In the genomic region with DNA sequence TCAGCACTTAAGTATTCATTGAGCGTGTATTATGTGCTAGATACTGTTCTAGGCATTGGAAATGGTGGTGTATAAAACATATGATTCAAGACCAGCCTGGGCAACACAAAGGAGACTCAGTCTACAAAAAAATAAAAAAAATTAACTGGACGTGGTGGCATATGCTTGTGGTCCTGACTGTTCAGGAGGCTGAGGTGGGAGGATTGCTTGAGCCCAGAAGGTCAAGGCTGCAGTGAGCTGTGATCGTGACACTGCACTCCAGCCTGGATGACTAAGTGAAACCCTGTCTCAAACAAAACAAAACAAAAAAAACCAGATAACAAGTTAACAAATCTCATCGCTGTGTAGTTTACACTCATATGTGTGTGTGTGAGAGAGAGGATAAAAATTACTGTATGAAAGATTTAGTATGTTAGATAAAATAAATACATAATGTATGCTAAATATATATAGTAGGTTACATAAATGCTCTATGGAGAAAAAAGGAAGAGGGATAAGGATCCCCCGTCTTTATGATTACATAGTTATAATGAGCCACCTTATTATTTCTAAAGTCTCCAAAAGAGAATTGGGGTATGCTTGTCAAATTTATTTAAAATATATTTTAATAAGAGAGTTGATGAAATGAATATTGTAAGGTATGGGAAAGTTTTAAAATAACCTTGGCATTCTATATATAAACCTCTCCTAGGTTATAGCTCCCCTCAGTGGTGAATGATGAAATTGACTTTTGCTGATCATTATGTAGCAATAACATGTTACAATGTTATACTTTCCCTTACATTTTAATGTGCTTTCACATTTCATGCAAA, we compare ENCODE assay signal across 8 cellular contexts.
A peak's percentile ranks its signal among the peaks of the same experiment; 100 is the strongest.
DNase-seq lines count a peak whose midpoint lies in the region; ATAC-seq, FAIRE-seq and TF ChIP-seq lines count a peak whose summit lies in the region.

No MANE protein-coding gene starts in this region.

- peak; percentile 82 for TF ChIP-seq RAD21 in HCT116 (IDR thresholded peaks at IDR 0.05; ENCODE audit: low read depth)

- H3K4me3 Mint-ChIP-seq in stimulated activated memory B cell treated with anti-CD40 and anti-IgM and Interleukin-4, amounts not matched to agents 10 μg/mL and 1 μg/mL and 100 μg/mL, for 72 hours, result no peak overlapping the region

- peaks cover 7% of the 10 kb centered on the region for H3K4me1 Mint-ChIP-seq in stimulated activated memory B cell treated with anti-CD40 and anti-IgM and Interleukin-4, amounts not matched to agents 10 μg/mL and 1 μg/mL and 100 μg/mL, for 72 hours

- H2AFZ ChIP-seq in HCT116 (ENCODE audit: low read depth, low read length, poor library complexity, severe bottlenecking), result no peak overlapping the region

- peaks cover 3% of the 10 kb centered on the region for H3K36me3 Mint-ChIP-seq in stimulated activated memory B cell treated with anti-CD40 and anti-IgM and Interleukin-4, amounts not matched to agents 10 μg/mL and 1 μg/mL and 100 μg/mL, for 72 hours

- H3K9me3 ChIP-seq in HCT116 (ENCODE audit: control insufficient read depth in 1 of 2, insufficient read depth in 1 of 2, low read depth in 1 of 2, low read length in 2 of 2), result no peaks in the 10 kb centered on the region

- H4K20me1 ChIP-seq in HCT116 (ENCODE audit: insufficient read depth), result no peaks in the 10 kb centered on the region

- RAD21 ChIA-PET in HCT116 (lab: Charles Lee; ENCODE audit: low non-redundant PET in 1 of 2, low total read pairs in 2 of 2, uncharacterized antibody in 2 of 2, unreplicated experiment in 2 of 2), result interaction anchor here (0.6 to 1.6 kb wide), 2 partner anchors 243 to 317 kb away, joined by 3 to 5 read pairs; no protein-coding TSS in a partner anchor

- peak overlapping the region; percentile 51 for H3K4me2 ChIP-seq in HCT116 (ENCODE audit: low read length)

- peak overlapping the region; percentile 77 for H3K27ac ChIP-seq in HCT116 (ENCODE audit: low read depth, low read length)

- peak; percentile 88 for ATAC-seq in HCT116
- peak; percentile 89 for ATAC-seq in left lobe of liver
- ATAC-seq in stimulated activated memory B cell treated with anti-CD40 and anti-IgM and Interleukin-4, amounts not matched to agents 10 μg/mL and 1 μg/mL and 100 μg/mL, for 72 hours, result no peak
- ATAC-seq in GM18517 (IDR thresholded peaks at IDR 0.05; ENCODE audit: unreplicated experiment), result no peak

- no peak overlapping the region for H3K27ac Mint-ChIP-seq in stimulated activated memory B cell treated with anti-CD40 and anti-IgM and Interleukin-4, amounts not matched to agents 10 μg/mL and 1 μg/mL and 100 μg/mL, for 72 hours

- H3K4me1 ChIP-seq in HCT116 (ENCODE audit: control insufficient read depth in 1 of 2, insufficient read depth in 2 of 2, low read length in 2 of 2), result peaks cover 23 to 38% of the 10 kb centered on the region in 2 experiments

- H3K9ac ChIP-seq in HCT116 (ENCODE audit: low read length), result peak overlapping the region; percentile 21; the same call in 1 of the 2 replicates

- no peaks in the 10 kb centered on the region for H3K27me3 Mint-ChIP-seq in stimulated activated memory B cell treated with anti-CD40 and anti-IgM and Interleukin-4, amounts not matched to agents 10 μg/mL and 1 μg/mL and 100 μg/mL, for 72 hours

- BruUV-seq in HCT116 (replicated peaks; lab: Mats Ljungman, UMichigan), result no TSS peak

- no peaks in the 10 kb centered on the region for H3K9me2 ChIP-seq in HCT116 (ENCODE audit: insufficient read depth)

- CTCF ChIA-PET in HCT116 (lab: Charles Lee), result interaction anchor here (0.6 to 2.4 kb wide), 12 partner anchors 9 to 317 kb away, joined by 3 to 32 read pairs (median 3); no protein-coding TSS in a partner anchor

- H3K36me3 ChIP-seq in HCT116 (ENCODE audit: control insufficient read depth in 1 of 2, insufficient read depth in 2 of 2, low read length in 2 of 2) (peaks cover 0 to 6% of the 10 kb centered on the region in 2 experiments; a peak in 1 of 4 replicates), bronchial epithelial cell (ENCODE audit: control insufficient read depth, insufficient read depth, low read length) (no peaks in the 10 kb centered on the region)

- H3K27me3 ChIP-seq in HCT116 (ENCODE audit: insufficient read depth, low read length) (no peaks in the 10 kb centered on the region), bronchial epithelial cell (ENCODE audit: control insufficient read depth, insufficient read depth, low read length) (no peaks in the 10 kb centered on the region)

- peak; percentile 6 for DNase-seq in DMS153 (lab: John Stamatoyannopoulos, UW)
- DNase-seq in HCT116 (ENCODE audit: low read depth, low spot score), result peak; percentile 49
- peak; percentile 32 for DNase-seq in NCI-H69 (lab: John Stamatoyannopoulos, UW)
- DNase-seq in bronchial epithelial cell (ENCODE audit: low read depth), result peak; percentile 63
- no peak for DNase-seq in left lobe of liver (ENCODE audit: low spot score)
- DNase-seq in activated naive CD4-positive, alpha-beta T cell (lab: John Stamatoyannopoulos, UW), result no peak

- TF ChIP-seq CTCF in HCT116 (IDR thresholded peaks at IDR 0.05 in 2 of 3, conservative IDR thresholded peaks at IDR 0.05 in 1 of 3; ENCODE audit: borderline replicate concordance in 1 of 3, insufficient read depth in 1 of 3, low read depth in 2 of 3, low read length in 2 of 3), result peak; percentile 65 to 77 (median 67)
- TF ChIP-seq CTCF in bronchial epithelial cell (IDR thresholded peaks at IDR 0.05; ENCODE audit: insufficient read depth, low read length, severe bottlenecking), result peak; percentile 39

- H3K4me3 ChIP-seq in HCT116 (replicated peaks in 1 of 2; ENCODE audit: low read depth in 1 of 2, low read length in 2 of 2), result no peak overlapping the region
- no peak overlapping the region for H3K4me3 ChIP-seq in bronchial epithelial cell (ENCODE audit: low read depth, low read length)

- FAIRE-seq in bronchial epithelial cell (lab: Jason Lieb, UNC), result no peak

- H3K79me2 ChIP-seq in HCT116 (ENCODE audit: insufficient read depth, low read length), result peaks cover 77% of the 10 kb centered on the region

- H3K9me3 Mint-ChIP-seq in stimulated activated memory B cell treated with anti-CD40 and anti-IgM and Interleukin-4, amounts not matched to agents 10 μg/mL and 1 μg/mL and 100 μg/mL, for 72 hours, result peaks cover 6% of the 10 kb centered on the region

- intact Hi-C loops in HCT116 (cut with micrococcal nuclease), result loop anchor here (1.0 to 5.0 kb wide), 5 partner anchors 67 to 856 kb away; partner anchors contain the start of gene EHBP1

- TF ChIP-seq POLR2A in HCT116 (IDR thresholded peaks at IDR 0.05; ENCODE audit: borderline replicate concordance, extremely low read depth, insufficient read depth, insufficient read length), result no peak

- POLR2A ChIA-PET in HCT116 (lab: Charles Lee), result interaction anchor here (0.6 kb wide), 1 partner anchor 237 kb away, joined by 3 read pairs; no protein-coding TSS in a partner anchor

TF ChIP-seq in HCT116, 20 proteins besides CTCF, POLR2A, EP300 and RAD21 (continues in another document):
- TF ChIP-seq CEBPB (IDR thresholded peaks at IDR 0.05; ENCODE audit: low read depth) (no peak; the same call in 1 of the 2 replicates), YY1 (IDR thresholded peaks at IDR 0.05; ENCODE audit: extremely low read depth, insufficient replicate concordance, low read depth, low read length) (no peak), EGR1 (IDR thresholded peaks at IDR 0.05; ENCODE audit: low read depth) (no peak), ELF1 (IDR thresholded peaks at IDR 0.05; ENCODE audit: borderline replicate concordance, low read depth) (no peak), ZFX (IDR thresholded peaks at IDR 0.05) (no peak), FOSL1 (IDR thresholded peaks at IDR 0.05; ENCODE audit: low read depth) (peak; percentile 26; the same call in 1 of the 2 replicates), CBX3 (IDR thresholded peaks at IDR 0.05; ENCODE audit: low read depth) (peak; percentile 81), POLR2AphosphoS5 (IDR thresholded peaks at IDR 0.05; ENCODE audit: low read depth, low read length) (0 out of 2 replicates have a peak, but pooled peaks have one; percentile 24), EZH2 (IDR thresholded peaks at IDR 0.05) (no peak), JUND (IDR thresholded peaks at IDR 0.05) (peak; percentile 29), SIN3A (IDR thresholded peaks at IDR 0.05; ENCODE audit: low read depth) (no peak)
- TF ChIP-seq, protein P1, sequence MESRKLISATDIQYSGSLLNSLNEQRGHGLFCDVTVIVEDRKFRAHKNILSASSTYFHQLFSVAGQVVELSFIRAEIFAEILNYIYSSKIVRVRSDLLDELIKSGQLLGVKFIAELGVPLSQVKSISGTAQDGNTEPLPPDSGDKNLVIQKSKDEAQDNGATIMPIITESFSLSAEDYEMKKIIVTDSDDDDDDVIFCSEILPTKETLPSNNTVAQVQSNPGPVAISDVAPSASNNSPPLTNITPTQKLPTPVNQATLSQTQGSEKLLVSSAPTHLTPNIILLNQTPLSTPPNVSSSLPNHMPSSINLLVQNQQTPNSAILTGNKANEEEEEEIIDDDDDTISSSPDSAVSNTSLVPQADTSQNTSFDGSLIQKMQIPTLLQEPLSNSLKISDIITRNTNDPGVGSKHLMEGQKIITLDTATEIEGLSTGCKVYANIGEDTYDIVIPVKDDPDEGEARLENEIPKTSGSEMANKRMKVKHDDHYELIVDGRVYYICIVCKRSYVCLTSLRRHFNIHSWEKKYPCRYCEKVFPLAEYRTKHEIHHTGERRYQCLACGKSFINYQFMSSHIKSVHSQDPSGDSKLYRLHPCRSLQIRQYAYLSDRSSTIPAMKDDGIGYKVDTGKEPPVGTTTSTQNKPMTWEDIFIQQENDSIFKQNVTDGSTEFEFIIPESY (IDR thresholded peaks at IDR 0.05; ENCODE audit: extremely low read depth, insufficient replicate concordance, low read length), result no peak

Comparison
In these comparisons a context has a peak if more than half of its experiments do, and no peak if none do; other contexts are left out.
1. DNase-seq: peak in DMS153 (single experiment), HCT116 (single experiment), NCI-H69 (single experiment) and bronchial epithelial cell (single experiment); none in left lobe of liver (single experiment) and activated naive CD4-positive, alpha-beta T cell (0 of 4).
2. ATAC-seq: peak in HCT116 (single experiment) and left lobe of liver (single experiment); none in stimulated activated memory B cell treated with anti-CD40 and anti-IgM and Interleukin-4, amounts not matched to agents 10 μg/mL and 1 μg/mL and 100 μg/mL, for 72 hours (single experiment) and GM18517 (single experiment).